31 cellular contexts compared by ENCODE assay signal in the genomic region with DNA sequence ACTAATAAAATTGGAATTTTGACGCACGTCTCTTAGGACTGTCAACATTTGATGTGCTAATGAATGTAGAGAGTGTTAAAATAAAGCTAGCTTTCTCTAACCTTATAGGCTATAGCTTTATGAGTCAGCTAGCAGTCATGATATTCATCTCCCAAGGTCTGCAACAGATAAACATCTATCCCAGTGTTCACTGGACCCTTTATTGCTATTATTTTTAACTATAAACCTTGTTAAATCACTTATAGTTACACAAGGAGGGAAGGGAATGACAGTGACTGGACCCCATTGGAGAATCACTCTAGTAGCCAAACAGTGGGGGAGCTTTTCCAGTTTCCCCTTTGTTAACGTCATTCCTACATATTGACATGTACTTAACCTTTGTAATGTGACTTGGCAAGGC.
"Had no signal": no experiment of that assay in that cellular context is flagged by ENCODE, and none has a peak within 500 bp of the region (broad histone marks: within the 10 kb centered on the region; RNA-seq: fewer than 3 reads in every experiment).

No MANE protein-coding gene starts in this region.

- H3K4me1 ChIP-seq: Peyer's patch, SJSA1 had no signal

- H3K27ac ChIP-seq: Peyer's patch, SJSA1, VCaP had no signal

- H3K36me3 ChIP-seq: Peyer's patch, SJSA1 had no signal

- H3K4me3 Mint-ChIP-seq: activated B cell treated with CpG ODN at 0.5 μM for 24 hours; activated CD4-positive, alpha-beta memory T cell treated with anti-CD3 and anti-CD28 coated beads, Interleukin-2, amount 10 ng/mL, durations not matched to agents 7 days and 5 days; activated CD8-positive, alpha-beta memory T cell treated with anti-CD3 and anti-CD28 coated beads, Interleukin-2, amount 10 ng/mL, durations not matched to agents 7 days and 5 days; activated naive CD4-positive, alpha-beta T cell treated with anti-CD3 and anti-CD28 coated beads, Interleukin-2, amount 10 ng/mL, durations not matched to agents 7 days and 5 days; activated naive CD8-positive, alpha-beta T cell; activated naive CD8-positive, alpha-beta T cell treated with anti-CD3 and anti-CD28 coated beads, Interleukin-2, amount 50 U/mL, for 24 hours; brain had no signal

- H3K36me3 Mint-ChIP-seq: activated CD8-positive, alpha-beta memory T cell treated with anti-CD3 and anti-CD28 coated beads, Interleukin-2, amount 10 ng/mL, durations not matched to agents 7 days and 5 days; activated naive CD4-positive, alpha-beta T cell treated with anti-CD3 and anti-CD28 coated beads, Interleukin-2, amount 10 ng/mL, durations not matched to agents 7 days and 5 days; activated naive CD8-positive, alpha-beta T cell; brain had no signal

- H3K4me3 ChIP-seq: Peyer's patch, SJSA1 had no signal

- H3K4me1 Mint-ChIP-seq: activated CD4-positive, alpha-beta memory T cell treated with anti-CD3 and anti-CD28 coated beads, Interleukin-2, amount 10 ng/mL, durations not matched to agents 7 days and 5 days; activated CD8-positive, alpha-beta memory T cell treated with anti-CD3 and anti-CD28 coated beads, Interleukin-2, amount 10 ng/mL, durations not matched to agents 7 days and 5 days; activated naive CD4-positive, alpha-beta T cell treated with anti-CD3 and anti-CD28 coated beads, Interleukin-2, amount 10 ng/mL, durations not matched to agents 7 days and 5 days; activated naive CD8-positive, alpha-beta T cell treated with anti-CD3 and anti-CD28 coated beads, Interleukin-2, amount 50 U/mL, for 24 hours; brain had no signal

- H3K9me2 ChIP-seq: SK-N-SH had no signal

- H3K9ac ChIP-seq: SK-N-SH had no signal

- H3K27ac Mint-ChIP-seq: activated B cell treated with CpG ODN at 0.5 μM for 24 hours; activated CD4-positive, alpha-beta memory T cell treated with anti-CD3 and anti-CD28 coated beads, Interleukin-2, amount 10 ng/mL, durations not matched to agents 7 days and 5 days; activated CD8-positive, alpha-beta memory T cell treated with anti-CD3 and anti-CD28 coated beads, Interleukin-2, amount 10 ng/mL, durations not matched to agents 7 days and 5 days; activated naive CD4-positive, alpha-beta T cell treated with anti-CD3 and anti-CD28 coated beads, Interleukin-2, amount 10 ng/mL, durations not matched to agents 7 days and 5 days; activated naive CD8-positive, alpha-beta T cell; activated naive CD8-positive, alpha-beta T cell treated with anti-CD3 and anti-CD28 coated beads, Interleukin-2, amount 50 U/mL, for 24 hours; brain had no signal

- H3K4me2 ChIP-seq: SK-N-SH had no signal

- H3K9me3 ChIP-seq: Peyer's patch, SJSA1, SK-N-SH had no signal

- H3K27me3 Mint-ChIP-seq: activated B cell treated with CpG ODN at 0.5 μM for 24 hours; activated CD4-positive, alpha-beta memory T cell treated with anti-CD3 and anti-CD28 coated beads, Interleukin-2, amount 10 ng/mL, durations not matched to agents 7 days and 5 days; brain had no signal

- ATAC-seq: activated CD8-positive, alpha-beta memory T cell treated with anti-CD3 and anti-CD28 coated beads, Interleukin-2, amount 10 ng/mL, durations not matched to agents 7 days and 5 days; activated naive CD8-positive, alpha-beta T cell treated with anti-CD3 and anti-CD28 coated beads, Interleukin-2, amount 50 U/mL, for 24 hours had no signal

- H3K27me3 ChIP-seq: Peyer's patch, SJSA1 had no signal

- H3K9me3 Mint-ChIP-seq: activated CD4-positive, alpha-beta memory T cell treated with anti-CD3 and anti-CD28 coated beads, Interleukin-2, amount 10 ng/mL, durations not matched to agents 7 days and 5 days; activated naive CD4-positive, alpha-beta T cell treated with anti-CD3 and anti-CD28 coated beads, Interleukin-2, amount 10 ng/mL, durations not matched to agents 7 days and 5 days; activated naive CD8-positive, alpha-beta T cell treated with anti-CD3 and anti-CD28 coated beads, Interleukin-2, amount 50 U/mL, for 24 hours had no signal

- DNase-seq: activated B cell treated with CpG ODN at 0.5 μM for 24 hours; activated CD4-positive, alpha-beta memory T cell treated with anti-CD3 and anti-CD28 coated beads, Interleukin-2, amount 10 ng/mL, durations not matched to agents 7 days and 5 days; activated CD4-positive, alpha-beta T cell treated with anti-CD3 and anti-CD28 coated beads for 4 hours; activated CD4-positive, CD25-positive, alpha-beta regulatory T cell treated with anti-CD3 and anti-CD28 coated beads, Interleukin-2, amount 50 U/mL, for 72 hours; activated CD8-positive, alpha-beta memory T cell treated with anti-CD3 and anti-CD28 coated beads for 24 hours; activated CD8-positive, alpha-beta memory T cell treated with anti-CD3 and anti-CD28 coated beads, Interleukin-2, amount 10 ng/mL, durations not matched to agents 7 days and 5 days; activated CD8-positive, alpha-beta memory T cell treated with anti-CD3 and anti-CD28 coated beads, Interleukin-2, amount 50 U/mL, for 48 hours; activated effector memory CD4-positive, alpha-beta T cell treated with Interleukin-2 at 50 U/mL for 16 hours; activated naive CD4-positive, alpha-beta T cell treated with anti-CD3 and anti-CD28 coated beads, Interleukin-2, amount 10 ng/mL, durations not matched to agents 7 days and 5 days; activated naive CD8-positive, alpha-beta T cell treated with anti-CD3 and anti-CD28 coated beads, Interleukin-2, amount 50 U/mL, for 24 hours; activated T-cell treated with anti-CD3 and anti-CD28 coated beads, Interleukin-2, amount 50 U/mL, for 48 hours; anterior cingulate cortex; caudate nucleus; NCI-H1105; NCI-H1417 treated with DMSO at 0.1 percent for 48 hours; NCI-H187 treated with DMSO at 0.1 percent for 48 hours; NCI-H2081; NCI-H226; NCI-H446 treated with DMSO at 0.1 percent for 48 hours; NCI-H524; Peyer's patch; RPMI8226; SHP77 treated with DMSO at 0.1 percent for 48 hours; SK-N-SH; T-helper 1 cell; T-helper 2 cell; T-helper 9 cell had no signal
